ENCODE assay signal across 25 cellular contexts in genomic region chr15:58374147-58374546, GRCh38. TPM values are rescaled to one million over a fixed set of nuclear protein-coding genes. Genes with fewer than 3 reads are reported as not detected.
"Had no signal": no experiment of that assay in that cellular context is flagged by ENCODE, and none has a peak within 500 bp of the region (broad histone marks: within the 10 kb centered on the region; RNA-seq: fewer than 3 reads in every experiment).

No MANE protein-coding gene starts in this region.

- H3K36me3 ChIP-seq: gastroesophageal sphincter, prostate gland, right lobe of liver, spleen, thoracic aorta had no signal

- H3K4me3 ChIP-seq: dorsolateral prefrontal cortex, gastroesophageal sphincter, prostate gland, right lobe of liver, spleen, thoracic aorta had no signal

- H3K27ac ChIP-seq: dorsolateral prefrontal cortex, gastroesophageal sphincter, parathyroid adenoma, prostate gland, right lobe of liver, spleen, thoracic aorta had no signal

- H3K27me3 Mint-ChIP-seq: central memory CD8-positive, alpha-beta T cell; stimulated activated naive CD8-positive, alpha-beta T cell treated with anti-CD3 and anti-CD28 coated beads, Interleukin-15, amount 100 ng/mL, for 72 hours; type B pancreatic cell had no signal

- H3K9me3 Mint-ChIP-seq: central memory CD8-positive, alpha-beta T cell had no signal

- ATAC-seq: esophagus mucosa; gastroesophageal sphincter; left cardiac atrium; natural killer cell; right lobe of liver; stimulated activated naive B cell treated with anti-CD40 and anti-IgM and Interleukin-4, amounts not matched to agents 10 μg/mL and 1 μg/mL and 100 μg/mL, for 72 hours; stimulated activated naive CD8-positive, alpha-beta T cell treated with anti-CD3 and anti-CD28 coated beads, Interleukin-15, amount 100 ng/mL, for 72 hours had no signal

- H3K4me1 ChIP-seq: gastroesophageal sphincter, parathyroid adenoma, prostate gland had no signal

- H3K9ac ChIP-seq: parathyroid adenoma had no signal

- H3K4me3 Mint-ChIP-seq: central memory CD8-positive, alpha-beta T cell; immature natural killer cell; natural killer cell; stimulated activated naive B cell treated with anti-CD40 and anti-IgM and Interleukin-4, amounts not matched to agents 10 μg/mL and 1 μg/mL and 100 μg/mL, for 72 hours; stimulated activated naive CD8-positive, alpha-beta T cell treated with anti-CD3 and anti-CD28 coated beads, Interleukin-15, amount 100 ng/mL, for 72 hours; type B pancreatic cell had no signal

- H3K36me3 Mint-ChIP-seq: stimulated activated naive B cell treated with anti-CD40 and anti-IgM and Interleukin-4, amounts not matched to agents 10 μg/mL and 1 μg/mL and 100 μg/mL, for 72 hours; type B pancreatic cell had no signal

- H3K27me3 ChIP-seq: dorsolateral prefrontal cortex, gastroesophageal sphincter, right lobe of liver, spleen had no signal

- DNase-seq: cortex of kidney; dorsolateral prefrontal cortex; effector CD8-positive, alpha-beta T cell; foreskin fibroblast; immature natural killer cell; left cardiac atrium; natural killer cell; occipital lobe; retina; right lobe of liver; spleen; stimulated activated CD4-positive, alpha-beta T cell treated with anti-CD3 and anti-CD28 coated beads, Interleukin-2, amount 100 ng/mL, for 24 hours; stimulated activated CD4-positive, alpha-beta T cell treated with anti-CD3 and anti-CD28 coated beads, Interleukin-4, amount 100 ng/mL, for 4 hours; stimulated activated naive B cell treated with anti-CD40 and anti-IgM and Interleukin-4, amounts not matched to agents 10 μg/mL and 1 μg/mL and 100 μg/mL, for 72 hours; stimulated activated naive CD8-positive, alpha-beta T cell treated with anti-CD3 and anti-CD28 coated beads, Interleukin-15, amount 100 ng/mL, for 72 hours had no signal

- H2AFZ ChIP-seq: parathyroid adenoma had no signal

- H3K9me3 ChIP-seq: prostate gland, right lobe of liver, thoracic aorta had no signal

- H3K27ac Mint-ChIP-seq: immature natural killer cell; natural killer cell; stimulated activated naive B cell treated with anti-CD40 and anti-IgM and Interleukin-4, amounts not matched to agents 10 μg/mL and 1 μg/mL and 100 μg/mL, for 72 hours; stimulated activated naive CD8-positive, alpha-beta T cell treated with anti-CD3 and anti-CD28 coated beads, Interleukin-15, amount 100 ng/mL, for 72 hours; type B pancreatic cell had no signal

RNA-seq across cellular contexts. Expression of gene LIPC, which starts 57.6 kb away (rescaled TPM):
- total RNA-seq: esophagus mucosa, lung microvascular endothelial cell, mesenteric fat pad, thoracic aorta had no signal
- polyA plus RNA-seq: keratinocyte had no signal
